In the genomic region with DNA sequence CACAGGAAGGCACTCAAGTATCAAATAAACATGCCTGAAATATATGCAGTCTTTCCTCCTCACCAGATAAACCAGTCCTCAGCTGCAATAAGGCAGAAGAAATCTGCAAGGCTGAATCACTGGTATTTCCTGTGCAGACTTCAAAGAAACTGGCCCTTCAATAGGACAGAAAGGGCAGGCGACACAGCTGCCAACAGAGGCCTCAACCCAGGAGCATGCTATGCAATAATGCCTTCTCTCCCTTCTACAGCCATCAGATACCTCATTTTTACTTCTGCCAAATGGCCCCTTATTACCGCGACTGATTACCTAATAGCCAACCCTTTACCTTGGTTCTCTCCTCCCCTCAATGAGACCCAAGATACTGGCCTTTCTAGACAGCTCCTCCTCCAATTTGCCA, we compare ENCODE assay signal across 11 cellular contexts. TPM values are rescaled to one million over a fixed set of nuclear protein-coding genes. Genes with fewer than 3 reads are reported as not detected.
DNase-seq lines count a peak whose midpoint lies in the region; ATAC-seq and TF ChIP-seq lines count a peak whose summit lies in the region.
"Had no signal": no experiment of that assay in that cellular context is flagged by ENCODE, and none has a peak within 500 bp of the region (broad histone marks: within the 10 kb centered on the region; RNA-seq: fewer than 3 reads in every experiment).

No MANE protein-coding gene starts in this region.

- no peaks in the 10 kb centered on the region for H3K27me3 ChIP-seq in AG04450 (ENCODE audit: control insufficient read depth, insufficient read depth, low read length)
- no peaks in the 10 kb centered on the region for H3K27me3 ChIP-seq in lower lobe of right lung (ENCODE audit: low read depth)

- no peaks in the 10 kb centered on the region for H3K9me3 ChIP-seq in AG04450 (ENCODE audit: control insufficient read depth, insufficient read depth, low read length)
- H3K9me3 ChIP-seq in lower lobe of right lung = no peaks in the 10 kb centered on the region
- H3K9me3 ChIP-seq: thoracic aorta had no signal

- CTCF ChIA-PET in AG04450 (lab: Charles Lee) = interaction anchor here (0.6 to 0.8 kb wide), 3 partner anchors 15 to 261 kb away, joined by 3 to 4 read pairs (median 3); no protein-coding TSS in a partner anchor

- intact Hi-C loops in lower lobe of right lung (cut with DNase I) = no loop called here

- H3K4me1 ChIP-seq in lower lobe of right lung = peaks cover 60% of the 10 kb centered on the region

- TF ChIP-seq CTCF in AG04450 (IDR thresholded peaks at IDR 0.05; ENCODE audit: low read depth, low read length) = no peak
- TF ChIP-seq CTCF in astrocyte of the cerebellum (IDR thresholded peaks at IDR 0.05; ENCODE audit: low read depth, low read length, missing control alignments) = no peak
- no peak for TF ChIP-seq CTCF in lower lobe of right lung (IDR thresholded peaks at IDR 0.05)

- H3K4me3 ChIP-seq in AG04450 (ENCODE audit: low read depth, low read length) (no peak overlapping the region), astrocyte of the cerebellum (ENCODE audit: low read depth, low read length) (no peak overlapping the region), lower lobe of right lung (no peak overlapping the region)
- H3K4me3 ChIP-seq: lung, thoracic aorta had no signal

- ATAC-seq in lower lobe of right lung = peak; percentile 10 to 23
- ATAC-seq in GM21825 (IDR thresholded peaks at IDR 0.05; ENCODE audit: unreplicated experiment) = no peak

- in situ Hi-C loops in astrocyte of the cerebellum (cut with HindIII; ENCODE audit: low sequenced_read_pairs) = no loop called here

- H3K27ac ChIP-seq in AG04450 (ENCODE audit: low read depth, low read length) (peak overlapping the region; percentile 84), lower lobe of right lung (peak overlapping the region; percentile 32)

- POLR2A ChIA-PET in AG04450 (lab: Yijun Ruan, JAX) = interaction anchor here (0.5 to 1.0 kb wide), 3 partner anchors 31 to 42 kb away, joined by 3 to 6 read pairs (median 3); no protein-coding TSS in a partner anchor

- H3K36me3 ChIP-seq in lower lobe of right lung = peaks cover 13% of the 10 kb centered on the region
- H3K36me3 ChIP-seq: thoracic aorta had no signal

- DNase-seq in AG04450 (ENCODE audit: low read depth, low spot score) = peak; percentile 42
- DNase-seq in HS-5 (ENCODE audit: low read depth) = peak; percentile 84
- peak; percentile 41 for DNase-seq in astrocyte of the cerebellum (ENCODE audit: low read depth)
- DNase-seq in lower lobe of right lung = no peak
- DNase-seq in effector CD8-positive, alpha-beta T cell (lab: John Stamatoyannopoulos, UW) = no peak
- no peak for DNase-seq in NCI-H1417 treated with DMSO at 0.1 percent for 48 hours (lab: John Stamatoyannopoulos, UW)
- DNase-seq in NCI-H69 (lab: John Stamatoyannopoulos, UW) = no peak

RNA-seq across cellular contexts. Expression of gene NUMA1, which starts 8.0 kb away (rescaled TPM):
- polyA plus RNA-seq in AG04450 (2011; rRNA removed) = 79.5 and 90.7 TPM in 2 replicates
- polyA minus RNA-seq in AG04450 (2011; rRNA and poly(A)+ RNA removed) = 202 and 232 TPM in 2 replicates
- 200 TPM for total RNA-seq in lower lobe of right lung

RNA-seq across cellular contexts. Expression of gene LRRC51, which starts 8.3 kb away (rescaled TPM):
- 7.8 and 8.6 TPM in 2 replicates for polyA plus RNA-seq in AG04450 (2011; rRNA removed)
- polyA minus RNA-seq in AG04450 (2011; rRNA and poly(A)+ RNA removed) = 6.3 and 9.1 TPM in 2 replicates
- total RNA-seq in lower lobe of right lung = 14.8 TPM

RNA-seq across cellular contexts. Expression of gene LAMTOR1, which starts 30.7 kb away (rescaled TPM):
- polyA plus RNA-seq in AG04450 (2011; rRNA removed) = 89.1 and 120 TPM in 2 replicates
- 124 and 197 TPM in 2 replicates for polyA minus RNA-seq in AG04450 (2011; rRNA and poly(A)+ RNA removed)
- 96.0 TPM for total RNA-seq in lower lobe of right lung

RNA-seq across cellular contexts. Expression of gene TOMT, which starts 33.4 kb away (rescaled TPM):
- not detected in 2 replicates for polyA plus RNA-seq in AG04450 (2011; rRNA removed)
- not detected in 2 replicates for polyA minus RNA-seq in AG04450 (2011; rRNA and poly(A)+ RNA removed)
- total RNA-seq in lower lobe of right lung = not detected
- total RNA-seq: activated CD8-positive, alpha-beta memory T cell treated with anti-CD3 and anti-CD28 coated beads for 36 hours; lung; thoracic aorta had no signal
- polyA plus RNA-seq: lung had no signal

RNA-seq across cellular contexts. Expression of gene ANAPC15, which starts 40.1 kb away (rescaled TPM):
- polyA plus RNA-seq in AG04450 (2011; rRNA removed) = 45.7 and 54.5 TPM in 2 replicates
- 36.4 and 43.1 TPM in 2 replicates for polyA minus RNA-seq in AG04450 (2011; rRNA and poly(A)+ RNA removed)
- 22.7 TPM for total RNA-seq in lower lobe of right lung

Comparison
In these comparisons a context has a peak if more than half of its experiments do, and no peak if none do; other contexts are left out.
1. DNase-seq: peak in AG04450 (single experiment), HS-5 (single experiment) and astrocyte of the cerebellum (single experiment); none in lower lobe of right lung (single experiment), effector CD8-positive, alpha-beta T cell (single experiment), NCI-H1417 treated with DMSO at 0.1 percent for 48 hours (single experiment) and NCI-H69 (single experiment).